Comparison of ENCODE assay signal across 2 cellular contexts in genomic region chr12:114784526-114784925, GRCh38.
TF ChIP-seq lines count a peak whose summit lies in the region.

No MANE protein-coding gene starts in this region.

TF ChIP-seq in HepG2, 621 proteins besides CTCF, POLR2A, EP300 and RAD21 (continues in another document):
- TF ChIP-seq ZMYM2 (CRISPR knock-in tag; IDR thresholded peaks at IDR 0.05) (no peak), PRPF4 (IDR thresholded peaks at IDR 0.05; ENCODE audit: low read depth, low read length, poor library complexity, severe bottlenecking) (no peak), MED8 (CRISPR knock-in tag; IDR thresholded peaks at IDR 0.05; ENCODE audit: insufficient replicate concordance) (no peak), ZNF549 (CRISPR knock-in tag; IDR thresholded peaks at IDR 0.05) (no peak), RFX5 (IDR thresholded peaks at IDR 0.05; ENCODE audit: low read depth, low read length) (peak; percentile 78), ZNF180 (CRISPR knock-in tag; IDR thresholded peaks at IDR 0.05; ENCODE audit: borderline replicate concordance, low read depth) (no peak), FUBP1 (CRISPR knock-in tag; IDR thresholded peaks at IDR 0.05; ENCODE audit: borderline replicate concordance) (no peak), ONECUT2 (CRISPR knock-in tag; IDR thresholded peaks at IDR 0.05) (peak; percentile 15; the same call in 1 of the 2 replicates), ZNF30 (CRISPR knock-in tag; IDR thresholded peaks at IDR 0.05) (no peak), NR0B2 (CRISPR knock-in tag; IDR thresholded peaks at IDR 0.05) (no peak), SKIL (CRISPR knock-in tag; IDR thresholded peaks at IDR 0.05; ENCODE audit: borderline replicate concordance) (no peak), ZFP36 (IDR thresholded peaks at IDR 0.05; ENCODE audit: borderline replicate concordance, low read depth, low read length, partially characterized antibody) (no peak), ELK4 (CRISPR knock-in tag; IDR thresholded peaks at IDR 0.05; ENCODE audit: borderline replicate concordance) (no peak), CREB3 (CRISPR knock-in tag; IDR thresholded peaks at IDR 0.05) (no peak), FOXP4 (CRISPR knock-in tag; IDR thresholded peaks at IDR 0.05) (no peak), SOX6 (IDR thresholded peaks at IDR 0.05) (no peak), SOX6 (CRISPR knock-in tag; IDR thresholded peaks at IDR 0.05) (peak; percentile 54; the same call in 1 of the 2 replicates), SOX13 (IDR thresholded peaks at IDR 0.05) (no peak), SOX13 (CRISPR knock-in tag; conservative IDR thresholded peaks at IDR 0.05 in 1 of 2, IDR thresholded peaks at IDR 0.05 in 1 of 2) (peak in 1 of 2 experiments; percentile 60; a peak in 1 of 4 replicates), ZNF430 (CRISPR knock-in tag; IDR thresholded peaks at IDR 0.05) (no peak), RFXAP (CRISPR knock-in tag; IDR thresholded peaks at IDR 0.05; ENCODE audit: borderline replicate concordance) (peak; percentile 74; the same call in 1 of the 2 replicates), U2AF2 (IDR thresholded peaks at IDR 0.05; ENCODE audit: low read depth, low read length) (no peak)

TF ChIP-seq in IMR-90, 13 proteins besides CTCF, POLR2A, EP300 and RAD21:
- no peak for TF ChIP-seq USF2 (IDR thresholded peaks at IDR 0.05; ENCODE audit: low read depth, low read length)
- TF ChIP-seq FOS (IDR thresholded peaks at IDR 0.05; ENCODE audit: low read depth, low read length) = no peak
- TF ChIP-seq RCOR1 (IDR thresholded peaks at IDR 0.05; ENCODE audit: insufficient replicate concordance, low read length) = no peak
- no peak for TF ChIP-seq BHLHE40 (IDR thresholded peaks at IDR 0.05; ENCODE audit: low read depth, low read length)
